12 cellular contexts compared by ENCODE assay signal in the genomic region with DNA sequence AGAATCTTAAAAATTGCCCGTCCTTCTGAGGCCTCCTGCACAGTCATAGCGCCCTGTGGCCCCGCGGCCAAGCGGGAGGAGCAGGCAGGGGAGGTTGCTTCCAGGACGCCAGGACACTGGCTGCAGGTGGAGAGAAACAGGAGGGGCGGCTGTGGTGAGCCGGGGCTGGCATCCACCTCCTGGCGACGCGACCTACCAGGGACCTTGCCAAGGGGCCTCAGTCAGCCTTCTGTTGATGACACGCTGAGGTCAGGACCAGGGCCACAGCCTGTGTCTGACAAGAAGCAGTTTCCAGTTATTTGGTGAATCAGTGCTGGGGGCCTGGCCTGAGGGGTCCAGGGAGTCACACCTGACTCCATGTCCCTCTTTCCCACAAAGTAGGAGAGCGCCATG. TPM values are rescaled to one million over a fixed set of nuclear protein-coding genes. Genes with fewer than 3 reads are reported as not detected.
DNase-seq lines count a peak whose midpoint lies in the region; ATAC-seq and TF ChIP-seq lines count a peak whose summit lies in the region.
"Had no signal": no experiment of that assay in that cellular context is flagged by ENCODE, and none has a peak within 500 bp of the region (broad histone marks: within the 10 kb centered on the region; RNA-seq: fewer than 3 reads in every experiment).

No MANE protein-coding gene starts in this region.

- H3K4me3 ChIP-seq in Peyer's patch (no peak overlapping the region), prostate gland (no peak overlapping the region)

- H3K4me1 Mint-ChIP-seq in glutamatergic neuron (ENCODE audit: low read depth, unreplicated experiment), result peaks cover 11% of the 10 kb centered on the region
- peaks cover 14% of the 10 kb centered on the region for H3K4me1 Mint-ChIP-seq in activated T-helper 2 cell treated with anti-CD3 and anti-CD28 coated beads, Interferon-gamma antibody, Interleukin-2, Interleukin-4, amounts not matched to agents 10 μg/mL and 5 μg/mL and 100 μg/mL, durations not matched to agents 14 hours and 24 hours and 36 hours (ENCODE audit: low read depth)

- TF ChIP-seq POLR2A in Peyer's patch (IDR thresholded peaks at IDR 0.05) (no peak), prostate gland (IDR thresholded peaks at IDR 0.05) (no peak)

- no peak for ATAC-seq in GM18873 (IDR thresholded peaks at IDR 0.05; ENCODE audit: low FRiP score, unreplicated experiment)
- ATAC-seq in GM21825 (IDR thresholded peaks at IDR 0.05; ENCODE audit: unreplicated experiment), result no peak
- ATAC-seq: activated T-cell treated with anti-CD3 and anti-CD28 coated beads, Interleukin-2, amount 50 U/mL, for 4 hours had no signal

- H3K36me3 Mint-ChIP-seq in glutamatergic neuron (ENCODE audit: unreplicated experiment), result no peaks in the 10 kb centered on the region
- peaks cover 9% of the 10 kb centered on the region for H3K36me3 Mint-ChIP-seq in activated T-helper 2 cell treated with anti-CD3 and anti-CD28 coated beads, Interferon-gamma antibody, Interleukin-2, Interleukin-4, amounts not matched to agents 10 μg/mL and 5 μg/mL and 100 μg/mL, durations not matched to agents 14 hours and 24 hours and 36 hours (ENCODE audit: low read depth)

- H3K27ac Mint-ChIP-seq in glutamatergic neuron (ENCODE audit: unreplicated experiment), result peak overlapping the region; percentile 91
- no peak overlapping the region for H3K27ac Mint-ChIP-seq in activated T-helper 2 cell treated with anti-CD3 and anti-CD28 coated beads, Interferon-gamma antibody, Interleukin-2, Interleukin-4, amounts not matched to agents 10 μg/mL and 5 μg/mL and 100 μg/mL, durations not matched to agents 14 hours and 24 hours and 36 hours

- DNase-seq in Peyer's patch (no peak), glutamatergic neuron (no peak), prostate gland (ENCODE audit: low spot score) (no peak)
- DNase-seq in activated T-helper 2 cell treated with anti-CD3 and anti-CD28 coated beads, Interferon-gamma antibody, Interleukin-2, Interleukin-4, amounts not matched to agents 10 μg/mL and 5 μg/mL and 100 μg/mL, durations not matched to agents 14 hours and 24 hours and 36 hours (ENCODE audit: low spot score), result no peak
- no peak for DNase-seq in activated naive CD4-positive, alpha-beta T cell treated with Interleukin-2 at 50 U/mL for 16 hours
- DNase-seq: activated T-cell treated with anti-CD3 and anti-CD28 coated beads, Interleukin-2, amount 50 U/mL, for 4 hours; EL; NCI-H510A treated with DMSO at 0.1 percent for 48 hours; SIG-M5 had no signal

- 53% methylated on average over 13 of the region's 13 CpGs for WGBS in prostate gland

- no peak for TF ChIP-seq CTCF in 22Rv1 (IDR thresholded peaks at IDR 0.05)
- no peak for TF ChIP-seq CTCF in Peyer's patch (IDR thresholded peaks at IDR 0.05)
- TF ChIP-seq CTCF in glutamatergic neuron (IDR thresholded peaks at IDR 0.05; ENCODE audit: partially characterized antibody, unreplicated experiment), result no peak
- no peak for TF ChIP-seq CTCF in prostate gland (IDR thresholded peaks at IDR 0.05)

- H3K27ac ChIP-seq in 22Rv1 (peak overlapping the region; percentile 99), Peyer's patch (peak overlapping the region in 3 of 4 donors; percentile 35 to 82 (median 58)), prostate gland (peak overlapping the region; percentile 76 to 86)

- H3K27me3 Mint-ChIP-seq in glutamatergic neuron (ENCODE audit: unreplicated experiment), result peaks cover 13% of the 10 kb centered on the region
- H3K27me3 Mint-ChIP-seq in activated T-helper 2 cell treated with anti-CD3 and anti-CD28 coated beads, Interferon-gamma antibody, Interleukin-2, Interleukin-4, amounts not matched to agents 10 μg/mL and 5 μg/mL and 100 μg/mL, durations not matched to agents 14 hours and 24 hours and 36 hours (ENCODE audit: low read depth), result no peaks in the 10 kb centered on the region

- H3K27me3 ChIP-seq in Peyer's patch (no peaks in the 10 kb centered on the region), prostate gland (replicated peaks; ENCODE audit: insufficient read depth) (no peaks in the 10 kb centered on the region)

- no peak overlapping the region for H3K4me3 Mint-ChIP-seq in glutamatergic neuron (ENCODE audit: unreplicated experiment)
- no peak overlapping the region for H3K4me3 Mint-ChIP-seq in activated T-helper 2 cell treated with anti-CD3 and anti-CD28 coated beads, Interferon-gamma antibody, Interleukin-2, Interleukin-4, amounts not matched to agents 10 μg/mL and 5 μg/mL and 100 μg/mL, durations not matched to agents 14 hours and 24 hours and 36 hours (ENCODE audit: low read depth)
- H3K4me3 Mint-ChIP-seq: activated T-cell treated with anti-CD3 and anti-CD28 coated beads, Interleukin-2, amount 50 U/mL, for 4 hours had no signal

- H3K9me3 ChIP-seq in Peyer's patch (no peaks in the 10 kb centered on the region), prostate gland (no peaks in the 10 kb centered on the region)

- H3K4me1 ChIP-seq in Peyer's patch, result peaks cover 0 to 64% (median 21%) of the 10 kb centered on the region in 4 donors
- peaks cover 24% of the 10 kb centered on the region for H3K4me1 ChIP-seq in prostate gland (replicated peaks)

- peaks cover 9% of the 10 kb centered on the region for H3K9me3 Mint-ChIP-seq in glutamatergic neuron (ENCODE audit: unreplicated experiment)
- H3K9me3 Mint-ChIP-seq in activated T-helper 2 cell treated with anti-CD3 and anti-CD28 coated beads, Interferon-gamma antibody, Interleukin-2, Interleukin-4, amounts not matched to agents 10 μg/mL and 5 μg/mL and 100 μg/mL, durations not matched to agents 14 hours and 24 hours and 36 hours, result no peaks in the 10 kb centered on the region
- H3K9me3 Mint-ChIP-seq: activated T-cell treated with anti-CD3 and anti-CD28 coated beads, Interleukin-2, amount 50 U/mL, for 4 hours had no signal

- H3K36me3 ChIP-seq in Peyer's patch (no peaks in the 10 kb centered on the region), prostate gland (no peaks in the 10 kb centered on the region)

- intact Hi-C loops in prostate gland (cut with DNase I), result no loop called here
- intact Hi-C loops in activated T-helper 2 cell treated with anti-CD3 and anti-CD28 coated beads, Interferon-gamma antibody, Interleukin-2, Interleukin-4, amounts not matched to agents 10 μg/mL and 5 μg/mL and 100 μg/mL, durations not matched to agents 14 hours and 24 hours and 36 hours (cut with micrococcal nuclease), result loop anchor here (5.0 kb wide), 1 partner anchor 33 kb away; a partner anchor contains a TSS

RNA-seq across cellular contexts. Expression of a gene that starts 13.3 kb away (rescaled TPM):
- 100 to 1,000 TPM; 119 to 253 (median 192) TPM for total RNA-seq in Peyer's patch
- total RNA-seq in glutamatergic neuron (ENCODE audit: unreplicated experiment), result 149 TPM
- 100 to 1,000 TPM; 141 to 189 TPM for total RNA-seq in prostate gland
- 161 and 176 TPM in 2 replicates for total RNA-seq in activated T-helper 2 cell treated with anti-CD3 and anti-CD28 coated beads, Interferon-gamma antibody, Interleukin-2, Interleukin-4, amounts not matched to agents 10 μg/mL and 5 μg/mL and 100 μg/mL, durations not matched to agents 14 hours and 24 hours and 36 hours

RNA-seq across cellular contexts. Expression of a gene that starts 31.7 kb away (rescaled TPM):
- total RNA-seq in Peyer's patch (10 to 100 TPM; 32.6 to 55.3 (median 35.1) TPM), glutamatergic neuron (ENCODE audit: unreplicated experiment) (66.0 TPM), prostate gland (10 to 100 TPM; 40.1 to 43.5 TPM)
- total RNA-seq in activated T-helper 2 cell treated with anti-CD3 and anti-CD28 coated beads, Interferon-gamma antibody, Interleukin-2, Interleukin-4, amounts not matched to agents 10 μg/mL and 5 μg/mL and 100 μg/mL, durations not matched to agents 14 hours and 24 hours and 36 hours, result 175 and 181 TPM in 2 replicates

RNA-seq across cellular contexts. Expression of a gene that starts 32.3 kb away (rescaled TPM):
- total RNA-seq in Peyer's patch (1 to 10 TPM; 1.3 to 9.9 (median 3.8) TPM), glutamatergic neuron (ENCODE audit: unreplicated experiment) (10.6 TPM), prostate gland (10 to 100 TPM; 11.8 to 50.2 TPM)
- total RNA-seq in activated T-helper 2 cell treated with anti-CD3 and anti-CD28 coated beads, Interferon-gamma antibody, Interleukin-2, Interleukin-4, amounts not matched to agents 10 μg/mL and 5 μg/mL and 100 μg/mL, durations not matched to agents 14 hours and 24 hours and 36 hours, result 7.6 and 9.5 TPM in 2 replicates

RNA-seq across cellular contexts. Expression of a gene that starts 48.9 kb away (rescaled TPM):
- total RNA-seq in Peyer's patch (100 to 1,000 TPM in 1 of 4 donors, 10 to 100 TPM in 3; 57.8 to 114 (median 76.0) TPM), glutamatergic neuron (ENCODE audit: unreplicated experiment) (70.4 TPM), prostate gland (100 to 1,000 TPM; 116 to 136 TPM)
- total RNA-seq in activated T-helper 2 cell treated with anti-CD3 and anti-CD28 coated beads, Interferon-gamma antibody, Interleukin-2, Interleukin-4, amounts not matched to agents 10 μg/mL and 5 μg/mL and 100 μg/mL, durations not matched to agents 14 hours and 24 hours and 36 hours, result 41.3 and 47.0 TPM in 2 replicates
